ENCODE assay signal across 7 cellular contexts in genomic region chr21:45527151-45527999, GRCh38. TPM values are rescaled to one million over a fixed set of nuclear protein-coding genes. Genes with fewer than 3 reads are reported as not detected.
A peak's percentile ranks its signal among the peaks of the same experiment; 100 is the strongest.
DNase-seq lines count a peak whose midpoint lies in the region; ATAC-seq, FAIRE-seq and TF ChIP-seq lines count a peak whose summit lies in the region.
"Not testable (repeated sequence)": the region's sequence is repeated elsewhere in the genome, so short reads cannot be mapped to it uniquely, and the experiment has no call there.

No MANE protein-coding gene starts in this region.

- FAIRE-seq in keratinocyte (lab: Jason Lieb, UNC): not testable (repeated sequence)

- H3K27me3 Mint-ChIP-seq in T-helper 1 cell treated with Interleukin-12 subunit alpha and Interleukin-12 subunit beta and Interleukin-4 antibody, amounts not matched to agents 30 μg/mL and 1 μg/mL, for 36 hours (ENCODE audit: low read depth); activated naive CD8-positive, alpha-beta T cell treated with anti-CD3 and anti-CD28 coated beads, Interleukin-2, amount 10 ng/mL, durations not matched to agents 7 days and 5 days: not testable (repeated sequence)

- H3K36me3 ChIP-seq in HEK293 (ENCODE audit: control insufficient read depth in 2 of 2, insufficient read depth in 1 of 2, low read length in 2 of 2) (peaks cover 14 to 80% of the 10 kb centered on the region in 2 experiments), keratinocyte (ENCODE audit: control insufficient read depth in 2 of 2, extremely low read depth in 1 of 2, insufficient read depth in 2 of 2, low read length in 2 of 2) (peaks cover 11 to 18% of the 10 kb centered on the region in 2 experiments)
- not testable (repeated sequence) for H3K36me3 ChIP-seq in mucosa of descending colon (ENCODE audit: low read depth)

- H3K4me2 ChIP-seq in keratinocyte (ENCODE audit: control insufficient read depth, extremely low read depth, insufficient read depth, low read depth, low read length): not testable (repeated sequence)

- H3K27me3 ChIP-seq in keratinocyte (ENCODE audit: control insufficient read depth, extremely low read depth, insufficient read depth, low read length): not testable (repeated sequence)

- H3K9me3 ChIP-seq in HEK293 (ENCODE audit: control insufficient read depth, insufficient read depth, low read depth, low read length); keratinocyte (ENCODE audit: control insufficient read depth, low read depth, low read length); mucosa of descending colon: not testable (repeated sequence)

- peak overlapping the region; percentile 22 for H3K27ac Mint-ChIP-seq in T-helper 1 cell treated with Interleukin-12 subunit alpha and Interleukin-12 subunit beta and Interleukin-4 antibody, amounts not matched to agents 30 μg/mL and 1 μg/mL, for 36 hours
- not testable (repeated sequence) for H3K27ac Mint-ChIP-seq in activated naive CD8-positive, alpha-beta T cell treated with anti-CD3 and anti-CD28 coated beads, Interleukin-2, amount 10 ng/mL, durations not matched to agents 7 days and 5 days

- not testable (repeated sequence) for H4K20me1 ChIP-seq in keratinocyte (ENCODE audit: control insufficient read depth, extremely low read depth, insufficient read depth, low read length)

- not testable (repeated sequence) for H3K4me1 ChIP-seq in HEK293 (ENCODE audit: control insufficient read depth, insufficient read depth, low read length); mucosa of descending colon (ENCODE audit: low read depth)
- peaks cover 11% of the 10 kb centered on the region for H3K4me1 ChIP-seq in keratinocyte (ENCODE audit: control insufficient read depth, extremely low read depth, insufficient read depth, low read length)

- not testable (repeated sequence) for H3K9ac ChIP-seq in keratinocyte (ENCODE audit: control insufficient read depth, extremely low read depth, insufficient read depth, low read length)

- not testable (repeated sequence) for H3K27ac ChIP-seq in HEK293 (ENCODE audit: extremely low read depth, low read depth, low read length); keratinocyte (ENCODE audit: control insufficient read depth, insufficient read depth, low read length)

- dilution Hi-C loops in keratinocyte (cut with MboI; ENCODE audit: extremely low pct_ligation_motif_present, low sequenced_read_pairs): not testable (repeated sequence)

- H3K9me1 ChIP-seq in keratinocyte (ENCODE audit: control insufficient read depth, extremely low read depth, insufficient read depth, low read length): not testable (repeated sequence)

- not testable (repeated sequence) for H3K79me2 ChIP-seq in keratinocyte (ENCODE audit: control insufficient read depth, insufficient read depth, low read length)

- H3K4me3 Mint-ChIP-seq in T-helper 1 cell treated with Interleukin-12 subunit alpha and Interleukin-12 subunit beta and Interleukin-4 antibody, amounts not matched to agents 30 μg/mL and 1 μg/mL, for 36 hours; activated naive CD8-positive, alpha-beta T cell treated with anti-CD3 and anti-CD28 coated beads, Interleukin-2, amount 10 ng/mL, durations not matched to agents 7 days and 5 days: not testable (repeated sequence)

- intact Hi-C loops in mucosa of descending colon (cut with DNase I, micrococcal nuclease): not testable (repeated sequence)

- CTCF ChIA-PET in HEK293 (lab: Yijun Ruan, JAX): not testable (repeated sequence)

- H3K4me3 ChIP-seq in HEK293 (ENCODE audit: low read depth, low read length); keratinocyte (ENCODE audit: control insufficient read depth in 2 of 3, extremely low read depth in 1 of 3, insufficient read depth in 2 of 3, low read depth in 1 of 3, low read length in 3 of 3); mucosa of descending colon: not testable (repeated sequence)

- ATAC-seq in activated naive CD8-positive, alpha-beta T cell treated with anti-CD3 and anti-CD28 coated beads, Interleukin-2, amount 10 ng/mL, durations not matched to agents 7 days and 5 days (ENCODE audit: low read depth): not testable (repeated sequence)
- ATAC-seq in esophagus mucosa (peak; percentile 73), mucosa of descending colon (peak; percentile 7)

- POLR2A ChIA-PET in HEK293 (lab: Yijun Ruan, JAX): interaction anchor here (0.6 kb wide), 2 partner anchors 11 to 620 kb away, joined by 3 to 4 read pairs; no protein-coding TSS in a partner anchor
- POLR2A ChIA-PET in activated naive CD8-positive, alpha-beta T cell treated with anti-CD3 and anti-CD28 coated beads, Interleukin-2, amount 10 ng/mL, durations not matched to agents 7 days and 5 days (lab: Charles Lee): not testable (repeated sequence)

- not testable (repeated sequence) for H3K4me1 Mint-ChIP-seq in T-helper 1 cell treated with Interleukin-12 subunit alpha and Interleukin-12 subunit beta and Interleukin-4 antibody, amounts not matched to agents 30 μg/mL and 1 μg/mL, for 36 hours (ENCODE audit: low read depth); activated naive CD8-positive, alpha-beta T cell treated with anti-CD3 and anti-CD28 coated beads, Interleukin-2, amount 10 ng/mL, durations not matched to agents 7 days and 5 days

- not testable (repeated sequence) for H2AFZ ChIP-seq in keratinocyte (ENCODE audit: control insufficient read depth, low read length)

- peak; percentile 14 for DNase-seq in activated naive CD8-positive, alpha-beta T cell treated with anti-CD3 and anti-CD28 coated beads, Interleukin-2, amount 10 ng/mL, durations not matched to agents 7 days and 5 days
- DNase-seq in keratinocyte (ENCODE audit: low read depth, low spot score) (peak; percentile 65), mucosa of descending colon (peak in 2 of 3 donors; percentile 62)
- peak; percentile 2 for DNase-seq in stimulated activated CD4-positive, alpha-beta T cell treated with anti-CD3 and anti-CD28 coated beads, Interleukin-15, amount 100 ng/mL, for 24 hours

- H3K9me3 Mint-ChIP-seq in T-helper 1 cell treated with Interleukin-12 subunit alpha and Interleukin-12 subunit beta and Interleukin-4 antibody, amounts not matched to agents 30 μg/mL and 1 μg/mL, for 36 hours; activated naive CD8-positive, alpha-beta T cell treated with anti-CD3 and anti-CD28 coated beads, Interleukin-2, amount 10 ng/mL, durations not matched to agents 7 days and 5 days: not testable (repeated sequence)

- TF ChIP-seq CTCF in HEK293 (tag by site-specific recombination; IDR thresholded peaks at IDR 0.05); mucosa of descending colon (IDR thresholded peaks at IDR 0.05): not testable (repeated sequence)
- TF ChIP-seq CTCF in keratinocyte (optimal IDR thresholded peaks at IDR 0.05 in 1 of 3, IDR thresholded peaks at IDR 0.05 in 1 of 3, conservative IDR thresholded peaks at IDR 0.05 in 1 of 3; ENCODE audit: extremely low read depth in 1 of 3, insufficient read depth in 2 of 3, low read length in 3 of 3): peak in 1 of 3 experiments; percentile 10

- peaks cover 18% of the 10 kb centered on the region for H3K36me3 Mint-ChIP-seq in T-helper 1 cell treated with Interleukin-12 subunit alpha and Interleukin-12 subunit beta and Interleukin-4 antibody, amounts not matched to agents 30 μg/mL and 1 μg/mL, for 36 hours (ENCODE audit: low read depth)
- peaks cover 19% of the 10 kb centered on the region for H3K36me3 Mint-ChIP-seq in activated naive CD8-positive, alpha-beta T cell treated with anti-CD3 and anti-CD28 coated beads, Interleukin-2, amount 10 ng/mL, durations not matched to agents 7 days and 5 days

TF ChIP-seq in HEK293, 187 proteins besides CTCF, POLR2A, EP300 and RAD21:
- TF ChIP-seq SP2 (tag by site-specific recombination; IDR thresholded peaks at IDR 0.05): peak; percentile 29

RNA-seq across cellular contexts. Expression of gene SLC19A1, which starts 14.9 kb away (rescaled TPM):
- 10 to 100 TPM; 34.3 to 38.4 TPM for total RNA-seq in activated naive CD8-positive, alpha-beta T cell treated with anti-CD3 and anti-CD28 coated beads, Interleukin-2, amount 10 ng/mL, durations not matched to agents 7 days and 5 days
- total RNA-seq in esophagus mucosa (3.1 TPM), mucosa of descending colon (10 to 100 TPM; 12.6 to 22.8 (median 12.7) TPM)
- 3.8 to 4.5 TPM (median 3.9 TPM) in 3 replicates for polyA plus RNA-seq in keratinocyte
- polyA plus RNA-seq in keratinocyte (2011; ENCODE audit: low read depth): 0.42 TPM
- polyA plus RNA-seq in keratinocyte (2011; cell fraction: cytosol; rRNA removed): 2.2 and 4.2 TPM in 2 replicates
- 6.5 and 12.5 TPM in 2 replicates for polyA plus RNA-seq in keratinocyte (2011; cell fraction: nucleus; rRNA removed)
- polyA plus RNA-seq in keratinocyte (2012; ENCODE audit: low replicate concordance): 2.9 and 12.5 TPM in 2 replicates
- 4.9 to 10.3 TPM (median 9.8 TPM) in 3 replicates for polyA minus RNA-seq in keratinocyte
- 10.9 TPM for polyA minus RNA-seq in keratinocyte (2011; cell fraction: cytosol; rRNA and poly(A)+ RNA removed)
- polyA minus RNA-seq in keratinocyte (2011; cell fraction: nucleus; rRNA and poly(A)+ RNA removed): 10.9 and 13.1 TPM in 2 replicates

Comparison
In these comparisons a context has a peak if more than half of its experiments do, and no peak if none do; other contexts are left out.
1. DNase-seq: peak in every context shown above with its lines; median percentile 65 in keratinocyte; 62 in mucosa of descending colon; 14 in activated naive CD8-positive, alpha-beta T cell treated with anti-CD3 and anti-CD28 coated beads, Interleukin-2, amount 10 ng/mL, durations not matched to agents 7 days and 5 days; 2 in stimulated activated CD4-positive, alpha-beta T cell treated with anti-CD3 and anti-CD28 coated beads, Interleukin-15, amount 100 ng/mL, for 24 hours.